ENCODE assay signal across 8 cellular contexts in genomic region chr1:156160000-156160743, GRCh38. TPM values are rescaled to one million over a fixed set of nuclear protein-coding genes. Genes with fewer than 3 reads are reported as not detected.
A peak's percentile ranks its signal among the peaks of the same experiment; 100 is the strongest.
DNase-seq lines count a peak whose midpoint lies in the region; ATAC-seq and TF ChIP-seq lines count a peak whose summit lies in the region.

No MANE protein-coding gene starts in this region.

- DNase-seq in A673 (ENCODE audit: low spot score) (no peak), SJCRH30 (peak; percentile 27 to 32), endodermal cell (no peak), natural killer cell (no peak), SHP77 (lab: John Stamatoyannopoulos, UW) (no peak), NCI-H526 treated with DMSO at 0.1 percent for 48 hours (lab: John Stamatoyannopoulos, UW) (no peak)

- H3K27me3 Mint-ChIP-seq in endodermal cell (ENCODE audit: insufficient read depth) (peaks cover 2% of the 10 kb centered on the region), natural killer cell (ENCODE audit: low read depth in 2 of 2) (peaks cover under 1 to 7% of the 10 kb centered on the region in 2 donors)

- H3K4me3 Mint-ChIP-seq in endodermal cell: peak overlapping the region; percentile 60
- H3K4me3 Mint-ChIP-seq in natural killer cell: peak overlapping the region; percentile 64

- ATAC-seq in natural killer cell (no peak), esophagus mucosa (no peak), HG02852 (IDR thresholded peaks at IDR 0.05; ENCODE audit: unreplicated experiment) (no peak)

- intact Hi-C loops in A673 (cut with micrococcal nuclease; ENCODE audit: unreplicated experiment): no loop called here
- intact Hi-C loops in natural killer cell (cut with micrococcal nuclease): no loop called here

- H3K9ac ChIP-seq in endodermal cell (ENCODE audit: extremely low read depth, low read length, poor library complexity, severe bottlenecking): no peak overlapping the region

- H3K27ac ChIP-seq in A673 (ENCODE audit: low read depth, low read length, poor library complexity, severe bottlenecking) (peak overlapping the region; percentile 29), SJCRH30 (peak overlapping the region; percentile 47; the same call in 1 of the 2 replicates), endodermal cell (ENCODE audit: low read depth, low read length) (no peak overlapping the region)

- H3K4me3 ChIP-seq in A673 (ENCODE audit: low read depth, low read length, poor library complexity, severe bottlenecking): peak overlapping the region; percentile 37
- peak overlapping the region; percentile 65 for H3K4me3 ChIP-seq in SJCRH30
- no peak overlapping the region for H3K4me3 ChIP-seq in endodermal cell (ENCODE audit: low read length)

- H3K9me3 ChIP-seq in A673 (ENCODE audit: low read depth, low read length, poor library complexity, severe bottlenecking) (peaks cover 2% of the 10 kb centered on the region), SJCRH30 (replicated peaks) (no peaks in the 10 kb centered on the region), endodermal cell (ENCODE audit: control insufficient read depth, low read length) (no peaks in the 10 kb centered on the region)

- H3K27ac Mint-ChIP-seq in endodermal cell (no peak overlapping the region), natural killer cell (peak overlapping the region in 1 of 2 donors; percentile 79)

- BruUV-seq in A673 (replicated peaks; lab: Mats Ljungman, UMichigan): no TSS peak

- H3K36me3 Mint-ChIP-seq in endodermal cell (ENCODE audit: low read depth) (peaks cover 7% of the 10 kb centered on the region), natural killer cell (no peaks in the 10 kb centered on the region)

- H3K4me1 ChIP-seq in A673 (ENCODE audit: insufficient read depth, low read length, poor library complexity, severe bottlenecking): peaks cover 10% of the 10 kb centered on the region
- peaks cover 10% of the 10 kb centered on the region; the same call in 1 of the 2 replicates for H3K4me1 ChIP-seq in SJCRH30
- no peaks in the 10 kb centered on the region for H3K4me1 ChIP-seq in endodermal cell (ENCODE audit: control insufficient read depth, insufficient read depth, low read length)

- POLR2A ChIA-PET in A673 (lab: Charles Lee; ENCODE audit: low non-redundant PET): no interaction called here

- CTCF ChIA-PET in A673 (lab: Charles Lee): no interaction called here

- H3K27me3 ChIP-seq in A673 (replicated peaks; ENCODE audit: insufficient read depth, low read depth, low read length, poor library complexity): no peaks in the 10 kb centered on the region
- H3K27me3 ChIP-seq in SJCRH30: no peaks in the 10 kb centered on the region
- H3K27me3 ChIP-seq in endodermal cell (ENCODE audit: control insufficient read depth, insufficient read depth, low read length, poor library complexity, severe bottlenecking): no peaks in the 10 kb centered on the region

- 87 to 94% methylated on average over 8 to 13 of the region's 13 CpGs for WGBS in endodermal cell (ENCODE audit: insufficient coverage in 1 of 2, insufficient read length in 1 of 2), 2 experiments

- H3K36me3 ChIP-seq in A673 (ENCODE audit: insufficient read depth, low read length, poor library complexity, severe bottlenecking) (no peaks in the 10 kb centered on the region), SJCRH30 (no peaks in the 10 kb centered on the region), endodermal cell (ENCODE audit: control insufficient read depth, insufficient read depth, low read length) (no peaks in the 10 kb centered on the region)

- H3K9me3 Mint-ChIP-seq in endodermal cell: peaks cover 4% of the 10 kb centered on the region
- H3K9me3 Mint-ChIP-seq in natural killer cell: no peaks in the 10 kb centered on the region

- TF ChIP-seq CTCF in A673 (conservative IDR thresholded peaks at IDR 0.05; ENCODE audit: low read depth, low read length) (no peak), endodermal cell (conservative IDR thresholded peaks at IDR 0.05) (no peak), natural killer cell (IDR thresholded peaks at IDR 0.05) (no peak)

- H3K4me1 Mint-ChIP-seq in endodermal cell (peaks cover 19% of the 10 kb centered on the region), natural killer cell (peaks cover 12 to 18% of the 10 kb centered on the region in 2 donors)

RNA-seq across cellular contexts. Expression of gene SEMA4A, which starts 6.8 kb away (rescaled TPM):
- total RNA-seq in A673 (2021) (0.77 and 0.92 TPM in 2 replicates), endodermal cell (10 to 100 TPM in 1 of 2 donors, 1 to 10 TPM in 1; 6.4 to 10.3 TPM), natural killer cell (10 to 100 TPM in 1 of 3 donors, 1 to 10 TPM in 2; 2.6 to 13.0 (median 7.0) TPM), esophagus mucosa (34.6 TPM)
- 1.2 and 2.1 TPM in 2 replicates for total RNA-seq in SJCRH30 (2014; rRNA removed; shearing (Covaris generic))
- 5.0 TPM for polyA plus RNA-seq in endodermal cell (2013, experiment 1 of 2)
- 3.4 TPM for polyA plus RNA-seq in endodermal cell (2013, experiment 2 of 2)

RNA-seq across cellular contexts. Expression of gene SLC25A44, which starts 33.7 kb away (rescaled TPM):
- total RNA-seq in A673 (2021) (28.9 and 30.9 TPM in 2 replicates), endodermal cell (10 to 100 TPM; 20.9 to 22.7 TPM), natural killer cell (10 to 100 TPM; 17.1 to 49.2 (median 22.0) TPM), esophagus mucosa (12.7 TPM)
- 12.3 and 12.9 TPM in 2 replicates for total RNA-seq in SJCRH30 (2014; rRNA removed; shearing (Covaris generic))
- polyA plus RNA-seq in endodermal cell (2013, experiment 1 of 2): 19.9 TPM
- polyA plus RNA-seq in endodermal cell (2013, experiment 2 of 2): 22.4 TPM

RNA-seq across cellular contexts. Expression of gene LMNA, which starts 45.7 kb away (rescaled TPM):
- total RNA-seq in A673 (2021): 204 and 225 TPM in 2 replicates
- total RNA-seq in SJCRH30 (2014; rRNA removed; shearing (Covaris generic)): 113 and 114 TPM in 2 replicates
- 10 to 100 TPM; 41.2 to 42.0 TPM for total RNA-seq in endodermal cell
- polyA plus RNA-seq in endodermal cell (2013, experiment 1 of 2): 46.3 TPM
- 45.5 TPM for polyA plus RNA-seq in endodermal cell (2013, experiment 2 of 2)
- 100 to 1,000 TPM; 201 to 504 (median 273) TPM for total RNA-seq in natural killer cell
- 315 TPM for total RNA-seq in esophagus mucosa

RNA-seq across cellular contexts. Expression of gene PMF1, which starts 52.6 kb away (rescaled TPM):
- 89.6 and 96.6 TPM in 2 replicates for total RNA-seq in A673 (2021)
- total RNA-seq in SJCRH30 (2014; rRNA removed; shearing (Covaris generic)): 59.7 and 63.5 TPM in 2 replicates
- 100 to 1,000 TPM; 119 TPM for total RNA-seq in endodermal cell
- polyA plus RNA-seq in endodermal cell (2013, experiment 1 of 2): 95.4 TPM
- 93.2 TPM for polyA plus RNA-seq in endodermal cell (2013, experiment 2 of 2)
- total RNA-seq in natural killer cell: 10 to 100 TPM; 61.5 to 70.3 (median 64.0) TPM
- total RNA-seq in esophagus mucosa: 44.3 TPM

Comparison
In these comparisons a context has a peak if more than half of its experiments do, and no peak if none do; other contexts are left out.
1. DNase-seq: peak in SJCRH30 (2 of 2); none in A673 (single experiment), endodermal cell (single experiment), natural killer cell (single experiment), SHP77 (0 of 2) and NCI-H526 treated with DMSO at 0.1 percent for 48 hours (single experiment).